Comparison of ENCODE assay signal across 8 cellular contexts in the genomic region with DNA sequence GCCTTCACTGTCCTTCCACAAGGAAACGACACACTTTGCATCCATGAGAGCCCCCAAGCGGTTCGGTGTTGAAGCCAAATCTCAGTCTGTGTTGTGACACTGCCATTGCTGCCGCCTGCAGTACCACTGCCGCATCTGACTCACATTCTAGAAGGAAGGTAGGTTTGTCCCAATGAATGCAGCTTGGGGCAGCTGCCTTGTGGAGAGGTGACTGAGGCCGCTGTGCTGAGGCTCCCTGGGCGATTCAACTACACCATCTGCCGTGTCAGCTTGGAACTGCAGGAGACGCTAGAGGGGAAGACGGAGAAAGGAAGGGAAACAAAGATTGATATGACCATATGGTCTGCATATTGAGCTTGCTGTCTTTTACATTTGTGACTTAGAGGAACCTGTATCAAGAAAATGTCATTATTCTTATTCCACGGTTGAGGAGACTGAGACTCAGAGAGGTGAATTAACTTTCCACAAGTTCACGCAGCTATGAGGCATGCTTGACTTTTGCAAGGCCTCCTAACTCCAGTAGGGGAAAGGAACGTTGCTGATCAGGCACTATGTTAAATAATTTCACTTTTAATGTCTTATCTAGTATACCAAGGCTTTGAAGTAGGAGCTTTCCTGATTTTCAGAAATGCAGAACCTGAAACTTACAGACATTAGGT. TPM values are rescaled to one million over a fixed set of nuclear protein-coding genes. Genes with fewer than 3 reads are reported as not detected.
A peak's percentile ranks its signal among the peaks of the same experiment; 100 is the strongest.
DNase-seq lines count a peak whose midpoint lies in the region; ATAC-seq and TF ChIP-seq lines count a peak whose summit lies in the region.

No MANE protein-coding gene starts in this region.

- H2AK5ac ChIP-seq in neuronal stem cell (ENCODE audit: low read depth, low read length) = no peak overlapping the region

- POLR2A ChIA-PET in Panc1 (lab: Charles Lee) = no interaction called here

- DNase-seq in G401 (ENCODE audit: low spot score) (peak; percentile 92), GOT3 (lab: John Stamatoyannopoulos, UW) (peak; percentile 5), LHCN-M2 (ENCODE audit: low read depth) (peak; percentile 72), Panc1 (ENCODE audit: low read depth, low spot score) (peak; percentile 71), fibroblast of lung (ENCODE audit: low read depth in 2 of 2) (peak; percentile 61 to 69), neuronal stem cell (ENCODE audit: low spot score) (peak; percentile 90), testis (peak; percentile 88)
- peak; percentile 82 for DNase-seq in activated T-cell treated with anti-CD3 and anti-CD28 coated beads, Interleukin-2, amount 50 U/mL, for 24 hours

- H4K20me1 ChIP-seq in fibroblast of lung (ENCODE audit: control insufficient read depth, extremely low read depth, insufficient read depth, low read length) = no peaks in the 10 kb centered on the region

- H3K79me1 ChIP-seq in neuronal stem cell (ENCODE audit: low read depth, low read length) = no peaks in the 10 kb centered on the region

- no peaks in the 10 kb centered on the region for H3K9me3 Mint-ChIP-seq in activated T-cell treated with anti-CD3 and anti-CD28 coated beads, Interleukin-2, amount 50 U/mL, for 24 hours

- no peak overlapping the region for H3K4ac ChIP-seq in neuronal stem cell (ENCODE audit: low read length)

- H2BK5ac ChIP-seq in neuronal stem cell (ENCODE audit: low read length) = no peak overlapping the region

- CTCF ChIA-PET in Panc1 (lab: Charles Lee) = interaction anchor here (0.6 to 2.4 kb wide), 8 partner anchors 94 to 713 kb away, joined by 4 to 44 read pairs (median 4); no protein-coding TSS in a partner anchor

- H3K9ac ChIP-seq in fibroblast of lung (ENCODE audit: insufficient read depth, low read length) (no peak overlapping the region), neuronal stem cell (ENCODE audit: low read depth, low read length, poor library complexity) (no peak overlapping the region)

- no TSS peak for BruUV-seq in Panc1 (replicated peaks; lab: Mats Ljungman, UMichigan)

- peaks cover 12% of the 10 kb centered on the region for H3K27me3 Mint-ChIP-seq in activated T-cell treated with anti-CD3 and anti-CD28 coated beads, Interleukin-2, amount 50 U/mL, for 24 hours

- in situ Hi-C loops in G401 (cut with HindIII; ENCODE audit: low sequenced_read_pairs) (no loop called here), Panc1 (cut with HindIII; ENCODE audit: low pct_unique_long_range_greater_than_20kb, low sequenced_read_pairs) (no loop called here)

- H3K27ac Mint-ChIP-seq in activated T-cell treated with anti-CD3 and anti-CD28 coated beads, Interleukin-2, amount 50 U/mL, for 24 hours = no peak overlapping the region

- TF ChIP-seq CTCF in Panc1 (IDR thresholded peaks at IDR 0.05) = peak; percentile 84
- TF ChIP-seq CTCF in fibroblast of lung (conservative IDR thresholded peaks at IDR 0.05 in 1 of 2, IDR thresholded peaks at IDR 0.05 in 1 of 2; ENCODE audit: low read depth in 1 of 2, low read length in 2 of 2) = peak; percentile 96 to 99
- peak; percentile 63 to 86 (median 84) for TF ChIP-seq CTCF in testis (IDR thresholded peaks at IDR 0.05)

- no peak overlapping the region for H2AFZ ChIP-seq in fibroblast of lung (ENCODE audit: low read length)
- peak overlapping the region; percentile 9 for H2AFZ ChIP-seq in neuronal stem cell (ENCODE audit: low read length)

- H4K8ac ChIP-seq in neuronal stem cell (ENCODE audit: low read depth, low read length) = no peak overlapping the region

- no peak overlapping the region for H3K27ac ChIP-seq in Panc1 (ENCODE audit: low read length)
- H3K27ac ChIP-seq in fibroblast of lung (ENCODE audit: insufficient read depth, low read length) = no peak overlapping the region
- H3K27ac ChIP-seq in neuronal stem cell (replicated peaks; ENCODE audit: low read length) = no peak overlapping the region
- no peak overlapping the region for H3K27ac ChIP-seq in testis

- no peaks in the 10 kb centered on the region for H3K4me1 Mint-ChIP-seq in activated T-cell treated with anti-CD3 and anti-CD28 coated beads, Interleukin-2, amount 50 U/mL, for 24 hours (ENCODE audit: low read depth)

- H3K4me3 ChIP-seq in Panc1 (ENCODE audit: low read depth in 2 of 2, low read length in 2 of 2) (no peak overlapping the region), fibroblast of lung (replicated peaks in 1 of 4; ENCODE audit: control extremely low read depth in 1 of 4, insufficient read depth in 1 of 4, low read depth in 3 of 4, low read length in 4 of 4) (no peak overlapping the region), neuronal stem cell (ENCODE audit: low read length in 2 of 2) (no peak overlapping the region), testis (no peak overlapping the region)

- no CpG with 5 or more reads among the region's 13 CpGs for WGBS in neuronal stem cell (ENCODE audit: extremely low coverage in 2 of 2, insufficient read length in 2 of 2, insufficient replicate concordance in 1 of 2), 2 donors
- WGBS in testis, 2 donors = 34 to 40% methylated on average over 11 to 13 of the region's 13 CpGs

- H4K91ac ChIP-seq in neuronal stem cell (ENCODE audit: low read depth, low read length, poor library complexity) = no peak overlapping the region

- no peak overlapping the region for H2BK12ac ChIP-seq in neuronal stem cell (ENCODE audit: low read length)

- no peak overlapping the region for H3K4me3 Mint-ChIP-seq in activated T-cell treated with anti-CD3 and anti-CD28 coated beads, Interleukin-2, amount 50 U/mL, for 24 hours

- ATAC-seq in Panc1 = peak; percentile 100

- intact Hi-C loops in Panc1 (cut with micrococcal nuclease; ENCODE audit: unreplicated experiment) = loop anchor here (5.0 kb wide), 2 partner anchors 95 to 155 kb away; no protein-coding TSS in a partner anchor
- intact Hi-C loops in testis (cut with DNase I; ENCODE audit: low total_unique reads) = loop anchor here (10.0 kb wide), 1 partner anchor 98 kb away; no protein-coding TSS in a partner anchor

- no peaks in the 10 kb centered on the region for H3K4me1 ChIP-seq in Panc1 (ENCODE audit: control insufficient read depth, insufficient read depth, low read length)
- no peaks in the 10 kb centered on the region for H3K4me1 ChIP-seq in fibroblast of lung (ENCODE audit: control insufficient read depth, extremely low read depth, insufficient read depth, low read length)
- peaks cover 0 to 3% of the 10 kb centered on the region in 2 donors for H3K4me1 ChIP-seq in neuronal stem cell (ENCODE audit: control insufficient read depth in 2 of 2, insufficient read depth in 1 of 2, low read depth in 1 of 2, low read length in 2 of 2)
- no peaks in the 10 kb centered on the region for H3K4me1 ChIP-seq in testis

- no peak overlapping the region for H2BK15ac ChIP-seq in neuronal stem cell (ENCODE audit: low read length)

- no peak for TF ChIP-seq POLR2A in testis (IDR thresholded peaks at IDR 0.05)

- no peaks in the 10 kb centered on the region for H3K9me3 ChIP-seq in Panc1 (ENCODE audit: control insufficient read depth, insufficient read depth, low read depth, low read length)
- H3K9me3 ChIP-seq in fibroblast of lung (ENCODE audit: control insufficient read depth, insufficient read depth, low read depth, low read length) = no peaks in the 10 kb centered on the region
- no peaks in the 10 kb centered on the region for H3K9me3 ChIP-seq in neuronal stem cell (replicated peaks in 1 of 2; ENCODE audit: control insufficient read depth in 2 of 2, insufficient read depth in 1 of 2, low read depth in 1 of 2, low read length in 2 of 2)
- no peaks in the 10 kb centered on the region for H3K9me3 ChIP-seq in testis

- no peak overlapping the region for H3K14ac ChIP-seq in neuronal stem cell (ENCODE audit: low read length)

- no peak overlapping the region for H3K18ac ChIP-seq in neuronal stem cell (ENCODE audit: low read length)

- H3K4me2 ChIP-seq in fibroblast of lung (ENCODE audit: extremely low read depth, insufficient read depth, low read length) = no peak overlapping the region
- no peak overlapping the region for H3K4me2 ChIP-seq in neuronal stem cell (ENCODE audit: insufficient read depth, low read length, poor library complexity, severe bottlenecking)

- H3K79me2 ChIP-seq in fibroblast of lung (ENCODE audit: control insufficient read depth, insufficient read depth, low read length) = no peaks in the 10 kb centered on the region

- no peak overlapping the region for H2BK120ac ChIP-seq in neuronal stem cell (ENCODE audit: low read depth, low read length)

- H3K36me3 ChIP-seq in Panc1 (ENCODE audit: control insufficient read depth, insufficient read depth, low read length) (no peaks in the 10 kb centered on the region), fibroblast of lung (ENCODE audit: control insufficient read depth, insufficient read depth, low read length) (no peaks in the 10 kb centered on the region), neuronal stem cell (replicated peaks in 1 of 2; ENCODE audit: control insufficient read depth in 2 of 2, insufficient read depth in 2 of 2, low read length in 2 of 2) (no peaks in the 10 kb centered on the region), testis (ENCODE audit: low read depth, missing control alignments) (no peaks in the 10 kb centered on the region)

- H3K27me3 ChIP-seq in Panc1 (ENCODE audit: control insufficient read depth, insufficient read depth, low read length) = no peaks in the 10 kb centered on the region
- no peaks in the 10 kb centered on the region for H3K27me3 ChIP-seq in fibroblast of lung (ENCODE audit: control insufficient read depth, insufficient read depth, low read length)
- peaks cover 0 to 3% (median 0%) of the 10 kb centered on the region in 3 experiments for H3K27me3 ChIP-seq in neuronal stem cell (ENCODE audit: control insufficient read depth in 3 of 3, insufficient read depth in 3 of 3, low read depth in 1 of 3, low read length in 3 of 3)
- no peaks in the 10 kb centered on the region for H3K27me3 ChIP-seq in testis

- no peaks in the 10 kb centered on the region for H3K36me3 Mint-ChIP-seq in activated T-cell treated with anti-CD3 and anti-CD28 coated beads, Interleukin-2, amount 50 U/mL, for 24 hours (ENCODE audit: low read depth)

- H3K23ac ChIP-seq in neuronal stem cell (ENCODE audit: low read depth, low read length, poor library complexity) = no peak overlapping the region

RNA-seq across cellular contexts. Expression of gene LMAN1, which starts 43.5 kb away (rescaled TPM):
- total RNA-seq in G401 (2014; rRNA removed; shearing (Covaris generic)) = 53.2 and 72.4 TPM in 2 replicates
- total RNA-seq in LHCN-M2 (2014; rRNA removed) (133 and 138 TPM in 2 replicates), Panc1 (2021; ENCODE audit: unreplicated experiment) (60.8 TPM), fibroblast of lung (132 and 170 TPM in 2 replicates), testis (10 to 100 TPM; 72.9 to 98.9 TPM)
- polyA plus RNA-seq in LHCN-M2 (2012) = 25.8 TPM
- polyA plus RNA-seq in Panc1 (2012; ENCODE audit: insufficient read length) = 30.9 TPM
- polyA plus RNA-seq in fibroblast of lung (77.7 and 130 TPM in 2 replicates), testis (ENCODE audit: insufficient read depth, low read depth, low replicate concordance) (35.3 TPM)
- 61.4 and 103 TPM in 2 replicates for polyA plus RNA-seq in fibroblast of lung (2012)
- polyA minus RNA-seq in fibroblast of lung (ENCODE audit: low replicate concordance) = 7.2 and 13.2 TPM in 2 replicates
- 211 TPM for polyA plus RNA-seq in neuronal stem cell (2013, experiment 1 of 2)
- 227 TPM for polyA plus RNA-seq in neuronal stem cell (2013, experiment 2 of 2)

Comparison
In these comparisons a context has a peak if more than half of its experiments do, and no peak if none do; other contexts are left out.
1. DNase-seq: peak in every context shown above with its lines; median percentile 92 in G401; 90 in neuronal stem cell; 88 in testis; 82 in activated T-cell treated with anti-CD3 and anti-CD28 coated beads, Interleukin-2, amount 50 U/mL, for 24 hours; 72 in LHCN-M2; 71 in Panc1; 65 in fibroblast of lung; 5 in GOT3.